Comparison of ENCODE assay signal across 1 cellular context in genomic region chr19:751501-752341, GRCh38.
A peak's percentile ranks its signal among the peaks of the same experiment; 100 is the strongest.
TF ChIP-seq lines count a peak whose summit lies in the region.

No MANE protein-coding gene starts in this region.

TF ChIP-seq in A549, 52 proteins besides CTCF, POLR2A, EP300 and RAD21 (continued from another document):
- TF ChIP-seq NR3C1 (IDR thresholded peaks at IDR 0.05) (no peak), MYC (IDR thresholded peaks at IDR 0.05; ENCODE audit: borderline replicate concordance, low read length) (0 out of 2 replicates have a peak, but pooled peaks have one; percentile 10), TFCP2L1 (CRISPR knock-in tag; IDR thresholded peaks at IDR 0.05) (0 out of 2 replicates have a peak, but pooled peaks have one; percentile 56), JUNB (IDR thresholded peaks at IDR 0.05) (0 out of 2 replicates have a peak, but pooled peaks have one; percentile 19), RARB (CRISPR knock-in tag; IDR thresholded peaks at IDR 0.05) (peak; percentile 57; the same call in 1 of the 2 replicates), EHF (CRISPR knock-in tag; IDR thresholded peaks at IDR 0.05) (peak; percentile 56; the same call in 1 of the 2 replicates), HOXB13 (CRISPR knock-in tag; IDR thresholded peaks at IDR 0.05; ENCODE audit: low read depth) (0 out of 2 replicates have a peak, but pooled peaks have one; percentile 41), RCOR1 (IDR thresholded peaks at IDR 0.05; ENCODE audit: low read depth, low read length) (no peak), CBX8 (IDR thresholded peaks at IDR 0.05) (no peak), FOSL2 (IDR thresholded peaks at IDR 0.05) (no peak), FOSL2 (CRISPR knock-in tag; IDR thresholded peaks at IDR 0.05) (peak; percentile 71), HMGXB4 (CRISPR knock-in tag; IDR thresholded peaks at IDR 0.05; ENCODE audit: borderline replicate concordance) (no peak), CEBPB (IDR thresholded peaks at IDR 0.05) (no peak), FOSB (CRISPR knock-in tag; IDR thresholded peaks at IDR 0.05) (no peak), TP53 (CRISPR knock-in tag; IDR thresholded peaks at IDR 0.05) (peak; percentile 81; the same call in 1 of the 2 replicates), MAFK (IDR thresholded peaks at IDR 0.05; ENCODE audit: partially characterized antibody) (no peak), GATA3 (IDR thresholded peaks at IDR 0.05; ENCODE audit: borderline replicate concordance) (no peak), RFX5 (IDR thresholded peaks at IDR 0.05) (no peak), HOXA7 (CRISPR knock-in tag; IDR thresholded peaks at IDR 0.05) (no peak), JUN (IDR thresholded peaks at IDR 0.05) (peak; percentile 49 to 55; a peak in 4 of 5 replicates)
- TF ChIP-seq, protein P1, sequence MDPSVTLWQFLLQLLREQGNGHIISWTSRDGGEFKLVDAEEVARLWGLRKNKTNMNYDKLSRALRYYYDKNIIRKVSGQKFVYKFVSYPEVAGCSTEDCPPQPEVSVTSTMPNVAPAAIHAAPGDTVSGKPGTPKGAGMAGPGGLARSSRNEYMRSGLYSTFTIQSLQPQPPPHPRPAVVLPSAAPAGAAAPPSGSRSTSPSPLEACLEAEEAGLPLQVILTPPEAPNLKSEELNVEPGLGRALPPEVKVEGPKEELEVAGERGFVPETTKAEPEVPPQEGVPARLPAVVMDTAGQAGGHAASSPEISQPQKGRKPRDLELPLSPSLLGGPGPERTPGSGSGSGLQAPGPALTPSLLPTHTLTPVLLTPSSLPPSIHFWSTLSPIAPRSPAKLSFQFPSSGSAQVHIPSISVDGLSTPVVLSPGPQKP (IDR thresholded peaks at IDR 0.05; ENCODE audit: low read depth, low read length), result no peak
- TF ChIP-seq, protein P2, sequence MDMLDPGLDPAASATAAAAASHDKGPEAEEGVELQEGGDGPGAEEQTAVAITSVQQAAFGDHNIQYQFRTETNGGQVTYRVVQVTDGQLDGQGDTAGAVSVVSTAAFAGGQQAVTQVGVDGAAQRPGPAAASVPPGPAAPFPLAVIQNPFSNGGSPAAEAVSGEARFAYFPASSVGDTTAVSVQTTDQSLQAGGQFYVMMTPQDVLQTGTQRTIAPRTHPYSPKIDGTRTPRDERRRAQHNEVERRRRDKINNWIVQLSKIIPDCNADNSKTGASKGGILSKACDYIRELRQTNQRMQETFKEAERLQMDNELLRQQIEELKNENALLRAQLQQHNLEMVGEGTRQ (IDR thresholded peaks at IDR 0.05), result no peak
